Comparison of ENCODE assay signal across 2 cellular contexts in the genomic region with DNA sequence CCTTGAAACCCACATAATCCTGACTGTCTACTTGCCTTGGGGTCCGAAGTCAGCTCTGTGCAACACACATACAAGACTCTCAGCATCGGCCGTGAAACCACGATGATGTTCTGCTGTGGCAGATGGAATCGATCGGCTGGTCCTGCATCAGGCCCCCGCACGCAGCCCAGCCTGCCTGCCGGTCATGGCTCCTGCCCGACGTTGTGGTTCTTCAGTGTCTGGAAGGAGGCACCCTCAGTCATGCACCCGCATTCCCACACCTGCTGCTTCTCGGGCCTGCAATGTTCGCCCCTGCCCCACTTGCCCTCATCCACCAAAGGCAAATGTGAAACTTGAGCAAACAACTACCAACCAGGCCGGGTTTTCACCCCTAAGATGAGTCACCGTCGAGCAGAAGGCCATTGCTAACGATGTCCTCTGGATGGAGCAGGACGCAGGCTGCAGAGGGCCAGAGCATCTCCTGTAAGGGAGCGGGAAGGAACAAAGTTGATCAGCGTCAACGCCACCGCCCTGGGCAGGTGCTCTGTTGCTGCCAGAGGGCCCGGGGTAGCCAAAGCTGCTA.
TF ChIP-seq lines count a peak whose summit lies in the region.

No MANE protein-coding gene starts in this region.

TF ChIP-seq in HepG2, 621 proteins besides CTCF, POLR2A, EP300 and RAD21 (continues in another document):
- TF ChIP-seq, protein P1, sequence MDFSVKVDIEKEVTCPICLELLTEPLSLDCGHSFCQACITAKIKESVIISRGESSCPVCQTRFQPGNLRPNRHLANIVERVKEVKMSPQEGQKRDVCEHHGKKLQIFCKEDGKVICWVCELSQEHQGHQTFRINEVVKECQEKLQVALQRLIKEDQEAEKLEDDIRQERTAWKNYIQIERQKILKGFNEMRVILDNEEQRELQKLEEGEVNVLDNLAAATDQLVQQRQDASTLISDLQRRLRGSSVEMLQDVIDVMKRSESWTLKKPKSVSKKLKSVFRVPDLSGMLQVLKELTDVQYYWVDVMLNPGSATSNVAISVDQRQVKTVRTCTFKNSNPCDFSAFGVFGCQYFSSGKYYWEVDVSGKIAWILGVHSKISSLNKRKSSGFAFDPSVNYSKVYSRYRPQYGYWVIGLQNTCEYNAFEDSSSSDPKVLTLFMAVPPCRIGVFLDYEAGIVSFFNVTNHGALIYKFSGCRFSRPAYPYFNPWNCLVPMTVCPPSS (IDR thresholded peaks at IDR 0.05), result no peak
- TF ChIP-seq, protein P2, sequence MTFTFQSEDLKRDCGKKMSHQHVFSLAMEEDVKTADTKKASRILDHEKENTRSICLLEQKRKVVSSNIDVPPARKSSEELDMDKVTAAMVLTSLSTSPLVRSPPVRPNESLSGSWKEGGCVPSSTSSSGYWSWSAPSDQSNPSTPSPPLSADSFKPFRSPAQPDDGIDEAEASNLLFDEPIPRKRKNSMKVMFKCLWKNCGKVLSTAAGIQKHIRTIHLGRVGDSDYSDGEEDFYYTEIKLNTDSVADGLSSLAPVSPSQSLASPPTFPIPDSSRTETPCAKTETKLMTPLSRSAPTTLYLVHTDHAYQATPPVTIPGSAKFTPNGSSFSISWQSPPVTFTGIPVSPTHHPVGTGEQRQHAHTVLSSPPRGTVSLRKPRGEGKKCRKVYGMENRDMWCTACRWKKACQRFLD (CRISPR knock-in tag; IDR thresholded peaks at IDR 0.05; ENCODE audit: borderline replicate concordance), result no peak
- TF ChIP-seq RFXANK (CRISPR knock-in tag; IDR thresholded peaks at IDR 0.05) (no peak), ZNF263 (CRISPR knock-in tag; IDR thresholded peaks at IDR 0.05) (no peak), SRSF9 (IDR thresholded peaks at IDR 0.05; ENCODE audit: borderline replicate concordance, insufficient read depth, low read depth, low read length, poor library complexity, severe bottlenecking) (no peak), HNRNPUL1 (IDR thresholded peaks at IDR 0.05; ENCODE audit: low read depth, low read length) (no peak), ZNF772 (CRISPR knock-in tag; IDR thresholded peaks at IDR 0.05) (no peak), ZNF10 (CRISPR knock-in tag; IDR thresholded peaks at IDR 0.05; ENCODE audit: borderline replicate concordance, low read depth) (no peak), EHMT2 (IDR thresholded peaks at IDR 0.05; ENCODE audit: borderline replicate concordance, low read depth, low read length) (no peak), DMAP1 (CRISPR knock-in tag; IDR thresholded peaks at IDR 0.05) (no peak), TCF7L2 (IDR thresholded peaks at IDR 0.05; ENCODE audit: low read depth, low read length) (no peak), CHCHD3 (CRISPR knock-in tag; IDR thresholded peaks at IDR 0.05) (no peak), CREM (IDR thresholded peaks at IDR 0.05) (no peak), CREM (CRISPR knock-in tag; IDR thresholded peaks at IDR 0.05) (no peak), ZNF337 (CRISPR knock-in tag; IDR thresholded peaks at IDR 0.05; ENCODE audit: borderline replicate concordance, low read depth) (no peak), ZNF773 (CRISPR knock-in tag; IDR thresholded peaks at IDR 0.05; ENCODE audit: borderline replicate concordance) (no peak), ZNF552 (CRISPR knock-in tag; IDR thresholded peaks at IDR 0.05; ENCODE audit: borderline replicate concordance) (no peak)
- TF ChIP-seq, protein P3, sequence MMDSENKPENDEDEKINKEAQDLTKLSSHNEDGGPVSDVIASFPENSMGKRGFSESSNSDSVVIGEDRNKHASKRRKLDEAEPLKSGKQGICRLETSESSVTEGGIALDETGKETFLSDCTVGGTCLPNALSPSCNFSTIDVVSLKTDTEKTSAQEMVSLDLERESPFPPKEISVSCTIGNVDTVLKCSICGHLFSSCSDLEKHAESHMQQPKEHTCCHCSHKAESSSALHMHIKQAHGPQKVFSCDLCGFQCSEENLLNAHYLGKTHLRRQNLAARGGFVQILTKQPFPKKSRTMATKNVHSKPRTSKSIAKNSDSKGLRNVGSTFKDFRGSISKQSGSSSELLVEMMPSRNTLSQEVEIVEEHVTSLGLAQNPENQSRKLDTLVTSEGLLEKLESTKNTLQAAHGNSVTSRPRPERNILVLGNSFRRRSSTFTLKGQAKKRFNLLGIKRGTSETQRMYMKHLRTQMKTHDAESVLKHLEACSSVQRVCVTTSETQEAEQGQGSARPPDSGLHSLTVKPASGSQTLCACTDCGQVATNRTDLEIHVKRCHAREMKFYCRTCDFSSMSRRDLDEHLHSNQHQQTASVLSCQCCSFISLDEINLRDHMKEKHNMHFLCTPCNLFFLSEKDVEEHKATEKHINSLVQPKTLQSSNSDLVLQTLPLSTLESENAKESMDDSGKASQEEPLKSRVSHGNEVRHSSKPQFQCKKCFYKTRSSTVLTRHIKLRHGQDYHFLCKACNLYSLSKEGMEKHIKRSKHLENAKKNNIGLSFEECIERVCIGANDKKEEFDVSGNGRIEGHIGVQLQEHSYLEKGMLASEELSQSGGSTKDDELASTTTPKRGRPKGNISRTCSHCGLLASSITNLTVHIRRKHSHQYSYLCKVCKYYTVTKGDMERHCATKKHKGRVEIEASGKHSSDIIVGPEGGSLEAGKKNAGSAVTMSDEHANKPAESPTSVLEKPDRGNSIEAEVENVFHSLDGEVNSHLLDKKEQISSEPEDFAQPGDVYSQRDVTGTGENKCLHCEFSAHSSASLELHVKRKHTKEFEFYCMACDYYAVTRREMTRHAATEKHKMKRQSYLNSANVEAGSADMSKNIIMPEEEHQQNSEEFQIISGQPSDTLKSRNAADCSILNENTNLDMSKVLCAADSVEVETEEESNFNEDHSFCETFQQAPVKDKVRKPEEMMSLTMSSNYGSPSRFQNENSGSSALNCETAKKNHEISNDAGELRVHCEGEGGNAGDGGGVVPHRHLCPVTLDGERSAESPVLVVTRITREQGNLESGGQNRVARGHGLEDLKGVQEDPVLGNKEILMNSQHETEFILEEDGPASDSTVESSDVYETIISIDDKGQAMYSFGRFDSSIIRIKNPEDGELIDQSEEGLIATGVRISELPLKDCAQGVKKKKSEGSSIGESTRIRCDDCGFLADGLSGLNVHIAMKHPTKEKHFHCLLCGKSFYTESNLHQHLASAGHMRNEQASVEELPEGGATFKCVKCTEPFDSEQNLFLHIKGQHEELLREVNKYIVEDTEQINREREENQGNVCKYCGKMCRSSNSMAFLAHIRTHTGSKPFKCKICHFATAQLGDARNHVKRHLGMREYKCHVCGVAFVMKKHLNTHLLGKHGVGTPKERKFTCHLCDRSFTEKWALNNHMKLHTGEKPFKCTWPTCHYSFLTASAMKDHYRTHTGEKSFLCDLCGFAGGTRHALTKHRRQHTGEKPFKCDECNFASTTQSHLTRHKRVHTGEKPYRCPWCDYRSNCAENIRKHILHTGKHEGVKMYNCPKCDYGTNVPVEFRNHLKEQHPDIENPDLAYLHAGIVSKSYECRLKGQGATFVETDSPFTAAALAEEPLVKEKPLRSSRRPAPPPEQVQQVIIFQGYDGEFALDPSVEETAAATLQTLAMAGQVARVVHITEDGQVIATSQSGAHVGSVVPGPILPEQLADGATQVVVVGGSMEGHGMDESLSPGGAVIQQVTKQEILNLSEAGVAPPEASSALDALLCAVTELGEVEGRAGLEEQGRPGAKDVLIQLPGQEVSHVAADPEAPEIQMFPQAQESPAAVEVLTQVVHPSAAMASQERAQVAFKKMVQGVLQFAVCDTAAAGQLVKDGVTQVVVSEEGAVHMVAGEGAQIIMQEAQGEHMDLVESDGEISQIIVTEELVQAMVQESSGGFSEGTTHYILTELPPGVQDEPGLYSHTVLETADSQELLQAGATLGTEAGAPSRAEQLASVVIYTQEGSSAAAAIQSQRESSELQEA (CRISPR knock-in tag; IDR thresholded peaks at IDR 0.05; ENCODE audit: not compliant biosample characterization), result no peak

TF ChIP-seq in H1, 55 proteins besides CTCF, POLR2A, EP300 and RAD21:
- TF ChIP-seq SAP30 (IDR thresholded peaks at IDR 0.05; ENCODE audit: insufficient read depth, insufficient replicate concordance, low read length) (no peak), RNF2 (IDR thresholded peaks at IDR 0.05; ENCODE audit: borderline replicate concordance, low read depth, low read length, missing control alignments, poor library complexity, severe bottlenecking) (no peak), CHD1 (IDR thresholded peaks at IDR 0.05; ENCODE audit: low read depth, low read length) (no peak), NANOG (IDR thresholded peaks at IDR 0.05; ENCODE audit: insufficient read depth, low read depth, low read length, poor library complexity, severe bottlenecking) (no peak)
- TF ChIP-seq, protein P4, sequence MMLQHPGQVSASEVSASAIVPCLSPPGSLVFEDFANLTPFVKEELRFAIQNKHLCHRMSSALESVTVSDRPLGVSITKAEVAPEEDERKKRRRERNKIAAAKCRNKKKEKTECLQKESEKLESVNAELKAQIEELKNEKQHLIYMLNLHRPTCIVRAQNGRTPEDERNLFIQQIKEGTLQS (IDR thresholded peaks at IDR 0.05; ENCODE audit: insufficient read depth, low read depth, low read length), result no peak
- TF ChIP-seq, protein P5, sequence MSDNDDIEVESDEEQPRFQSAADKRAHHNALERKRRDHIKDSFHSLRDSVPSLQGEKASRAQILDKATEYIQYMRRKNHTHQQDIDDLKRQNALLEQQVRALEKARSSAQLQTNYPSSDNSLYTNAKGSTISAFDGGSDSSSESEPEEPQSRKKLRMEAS (IDR thresholded peaks at IDR 0.05), result no peak
